In genomic region chr14:37595809-37596595, GRCh38 we compare ENCODE assay signal across 8 cellular contexts. TPM values are rescaled to one million over a fixed set of nuclear protein-coding genes. Genes with fewer than 3 reads are reported as not detected.
DNase-seq lines count a peak whose midpoint lies in the region; ATAC-seq and TF ChIP-seq lines count a peak whose summit lies in the region.

No MANE protein-coding gene starts in this region.

- H3K4me3 ChIP-seq in BE2C (ENCODE audit: low read depth, low read length) (no peak overlapping the region), SK-N-MC (peak overlapping the region; percentile 90)

- H3K4me1 ChIP-seq in BE2C = no peaks in the 10 kb centered on the region

- H3K36me3 Mint-ChIP-seq in brain (no peaks in the 10 kb centered on the region), mesothelial cell of epicardium (peaks cover 4% of the 10 kb centered on the region)

- H3K9ac ChIP-seq in SK-N-MC (ENCODE audit: insufficient read length) = peak overlapping the region; percentile 58

- H3K27me3 ChIP-seq in BE2C = peaks cover 99% of the 10 kb centered on the region

- H3K4me3 Mint-ChIP-seq in brain = peak overlapping the region; percentile 73 to 86 (median 78)
- H3K4me3 Mint-ChIP-seq in mesothelial cell of epicardium = peak overlapping the region; percentile 74

- H3K27ac Mint-ChIP-seq in brain (peak overlapping the region in 2 of 5 experiments; percentile 50 to 60), mesothelial cell of epicardium (peak overlapping the region; percentile 91)

- ATAC-seq in GM21786 (IDR thresholded peaks at IDR 0.05; ENCODE audit: unreplicated experiment) = peak; percentile 62

- DNase-seq in BE2C (peak; percentile 14), NCI-H1105 treated with DMSO at 0.1 percent for 48 hours (lab: John Stamatoyannopoulos, UW) (peak; percentile 97), SK-N-MC (ENCODE audit: low read depth, low spot score) (no peak), mesothelial cell of epicardium (ENCODE audit: low spot score in 2 of 2, unreplicated experiment in 2 of 2) (peak in 1 of 2 experiments; percentile 54), GM19240 (ENCODE audit: insufficient read length, low spot score) (no peak)
- DNase-seq in stimulated activated CD8-positive, alpha-beta memory T cell treated with anti-CD3 and anti-CD28 coated beads, Interleukin-7, amount 100 ng/mL, for 48 hours (ENCODE audit: extremely low read depth in 1 of 2, low read depth in 1 of 2) = peak; percentile 50 to 74

- TF ChIP-seq CTCF in BE2C (IDR thresholded peaks at IDR 0.05; ENCODE audit: low read depth, low read length) (no peak), brain (conservative IDR thresholded peaks at IDR 0.05) (no peak), mesothelial cell of epicardium (IDR thresholded peaks at IDR 0.05; ENCODE audit: unreplicated experiment) (no peak)

- H3K27ac ChIP-seq in SK-N-MC = no peak overlapping the region

- H3K27me3 Mint-ChIP-seq in brain (peaks cover 98% of the 10 kb centered on the region), mesothelial cell of epicardium (ENCODE audit: low read depth) (peaks cover 89% of the 10 kb centered on the region)

- no peaks in the 10 kb centered on the region for H3K9me3 ChIP-seq in BE2C
- no peaks in the 10 kb centered on the region for H3K9me3 ChIP-seq in SK-N-MC (ENCODE audit: low read depth, low read length)

- H3K36me3 ChIP-seq in BE2C (no peaks in the 10 kb centered on the region), SK-N-MC (ENCODE audit: insufficient read depth, low read length) (peaks cover 8% of the 10 kb centered on the region; the same call in 1 of the 2 replicates)

- H3K9me3 Mint-ChIP-seq in brain (peaks cover 1 to 14% (median 4%) of the 10 kb centered on the region in 5 experiments), mesothelial cell of epicardium (no peaks in the 10 kb centered on the region)

- H3K4me1 Mint-ChIP-seq in brain = peaks cover 54% of the 10 kb centered on the region
- peaks cover 45% of the 10 kb centered on the region for H3K4me1 Mint-ChIP-seq in mesothelial cell of epicardium

RNA-seq across cellular contexts. Expression of gene TTC6, which starts 0.6 kb away (rescaled TPM):
- not detected for polyA plus RNA-seq in BE2C (2012; ENCODE audit: insufficient read depth, insufficient read length, low read depth)
- polyA plus RNA-seq in brain (ENCODE audit: insufficient read depth, low read depth, low replicate concordance) = 0.68 TPM
- 2.7 to 3.5 TPM (median 2.8 TPM) in 3 replicates for total RNA-seq in mesothelial cell of epicardium

RNA-seq across cellular contexts. Expression of gene FOXA1, which starts 1.0 kb away (rescaled TPM):
- not detected for polyA plus RNA-seq in BE2C (2012; ENCODE audit: insufficient read depth, insufficient read length, low read depth)
- 20.9 TPM for polyA plus RNA-seq in brain (ENCODE audit: insufficient read depth, low read depth, low replicate concordance)
- 19.3 to 21.8 TPM (median 19.7 TPM) in 3 replicates for total RNA-seq in mesothelial cell of epicardium

Comparison
In these comparisons a context has a peak if more than half of its experiments do, and no peak if none do; other contexts are left out.
1. DNase-seq: peak in BE2C (single experiment), NCI-H1105 treated with DMSO at 0.1 percent for 48 hours (single experiment) and stimulated activated CD8-positive, alpha-beta memory T cell treated with anti-CD3 and anti-CD28 coated beads, Interleukin-7, amount 100 ng/mL, for 48 hours (2 of 2); none in SK-N-MC (single experiment) and GM19240 (single experiment).